Comparison of ENCODE assay signal across 8 cellular contexts in genomic region chr7:12687213-12688171, GRCh38. TPM values are rescaled to one million over a fixed set of nuclear protein-coding genes. Genes with fewer than 3 reads are reported as not detected.
DNase-seq lines count a peak whose midpoint lies in the region; ATAC-seq lines count a peak whose summit lies in the region.

Gene ARL4A, plus strand, starts transcription at chr7:12687633. Its CDS starts 622 bp downstream, at chr7:12688255.

- ATAC-seq in GM19023 (IDR thresholded peaks at IDR 0.05; ENCODE audit: unreplicated experiment): peak; percentile 72
- ATAC-seq in HG03280 (IDR thresholded peaks at IDR 0.05; ENCODE audit: unreplicated experiment): peak; percentile 69

- peak; percentile 99 for DNase-seq in AG08395 (ENCODE audit: low spot score)
- DNase-seq in NCI-H345 treated with DMSO at 0.1 percent for 48 hours (lab: John Stamatoyannopoulos, UW; ENCODE audit: unreplicated experiment): peak; percentile 95
- peak; percentile 76 for DNase-seq in activated CD4-positive, alpha-beta T cell treated with anti-CD3 and anti-CD28 coated beads for 1 hour
- DNase-seq in cerebellum (ENCODE audit: low spot score): peak; percentile 95
- peak; percentile 99 for DNase-seq in islet precursor cell
- peak; percentile 82 for DNase-seq in stimulated activated CD4-positive, alpha-beta T cell treated with anti-CD3 and anti-CD28 coated beads, Interleukin-12 subunit alpha, Interleukin-12 subunit beta, amount 100 ng/mL, for 4 hours

RNA-seq across cellular contexts. Expression of gene ARL4A, which starts in this region (rescaled TPM):
- total RNA-seq in cerebellum: 51.3 TPM

Comparison
In these comparisons a context has a peak if more than half of its experiments do, and no peak if none do; other contexts are left out.
1. Peak in every context shown above with its lines: DNase-seq and ATAC-seq.